8 cellular contexts compared by ENCODE assay signal in genomic region chr9:113219972-113220371, GRCh38. TPM values are rescaled to one million over a fixed set of nuclear protein-coding genes. Genes with fewer than 3 reads are reported as not detected.
DNase-seq lines count a peak whose midpoint lies in the region; ATAC-seq and TF ChIP-seq lines count a peak whose summit lies in the region.

No MANE protein-coding gene starts in this region.

- TF ChIP-seq CTCF in 22Rv1 (IDR thresholded peaks at IDR 0.05) (no peak), Peyer's patch (IDR thresholded peaks at IDR 0.05) (no peak)

- no peaks in the 10 kb centered on the region for H3K9me3 ChIP-seq in Peyer's patch

- peak overlapping the region; percentile 72; the same call in 1 of the 2 replicates for H3K27ac ChIP-seq in 22Rv1
- peak overlapping the region in 3 of 4 donors; percentile 1 to 79 (median 18) for H3K27ac ChIP-seq in Peyer's patch

- TF ChIP-seq POLR2A in Peyer's patch (IDR thresholded peaks at IDR 0.05) (no peak), erythroblast (IDR thresholded peaks at IDR 0.05; ENCODE audit: low read length) (no peak)

- ATAC-seq in GM18499 (IDR thresholded peaks at IDR 0.05; ENCODE audit: insufficient read depth, unreplicated experiment): peak; percentile 39
- peak; percentile 52 for ATAC-seq in HG02885 (IDR thresholded peaks at IDR 0.05; ENCODE audit: poor library complexity, unreplicated experiment)

- DNase-seq in Peyer's patch (no peak), erythroblast (lab: John Stamatoyannopoulos, UW) (peak; percentile 50 to 51), renal cortical epithelial cell (ENCODE audit: low read depth) (peak; percentile 64), OCI-M2 (lab: John Stamatoyannopoulos, UW; ENCODE audit: unreplicated experiment) (no peak), DMS153 (lab: John Stamatoyannopoulos, UW) (no peak)

- peak overlapping the region in 3 of 4 donors; percentile 66 to 70 (median 67) for H3K4me3 ChIP-seq in Peyer's patch

- peaks cover 0 to 6% (median 0%) of the 10 kb centered on the region in 3 donors for H3K36me3 ChIP-seq in Peyer's patch

- H3K4me1 ChIP-seq in Peyer's patch: peaks cover 0 to 39% (median 10%) of the 10 kb centered on the region in 4 donors

- no peaks in the 10 kb centered on the region for H3K27me3 ChIP-seq in Peyer's patch

RNA-seq across cellular contexts. Expression of gene FKBP15, which starts 1.1 kb away (rescaled TPM):
- total RNA-seq in Peyer's patch (10 to 100 TPM; 25.9 to 44.6 (median 32.5) TPM), renal cortical epithelial cell (9.6 and 30.2 TPM in 2 replicates)

RNA-seq across cellular contexts. Expression of gene SLC31A1, which starts 1.4 kb away (rescaled TPM):
- total RNA-seq in Peyer's patch (10 to 100 TPM in 3 of 4 donors, 1 to 10 TPM in 1; 7.4 to 82.7 (median 50.6) TPM), renal cortical epithelial cell (28.7 and 32.4 TPM in 2 replicates)

RNA-seq across cellular contexts. Expression of gene CDC26, which starts 55.4 kb away (rescaled TPM):
- 10 to 100 TPM; 13.6 to 28.4 (median 25.0) TPM for total RNA-seq in Peyer's patch
- total RNA-seq in renal cortical epithelial cell: 43.4 and 51.7 TPM in 2 replicates

RNA-seq across cellular contexts. Expression of gene PRPF4, which starts 55.5 kb away (rescaled TPM):
- total RNA-seq in Peyer's patch (10 to 100 TPM; 11.4 to 33.0 (median 19.5) TPM), renal cortical epithelial cell (31.1 and 36.6 TPM in 2 replicates)

Comparison
In these comparisons a context has a peak if more than half of its experiments do, and no peak if none do; other contexts are left out.
1. DNase-seq: peak in erythroblast (2 of 2) and renal cortical epithelial cell (single experiment); none in Peyer's patch (0 of 3), OCI-M2 (single experiment) and DMS153 (single experiment).